ENCODE assay signal across 11 cellular contexts in genomic region chr19:48500830-48501445, GRCh38. TPM values are rescaled to one million over a fixed set of nuclear protein-coding genes. Genes with fewer than 3 reads are reported as not detected.
DNase-seq lines count a peak whose midpoint lies in the region; ATAC-seq lines count a peak whose summit lies in the region.
"Had no signal": no experiment of that assay in that cellular context is flagged by ENCODE, and none has a peak within 500 bp of the region (broad histone marks: within the 10 kb centered on the region; RNA-seq: fewer than 3 reads in every experiment).

No MANE protein-coding gene starts in this region.

- H3K4me1 Mint-ChIP-seq in activated CD8-positive, alpha-beta memory T cell treated with anti-CD3 and anti-CD28 coated beads, Interleukin-2, amount 10 ng/mL, durations not matched to agents 7 days and 5 days, result peaks cover 9% of the 10 kb centered on the region
- peaks cover 13% of the 10 kb centered on the region for H3K4me1 Mint-ChIP-seq in activated CD4-positive, alpha-beta memory T cell treated with anti-CD3 and anti-CD28 coated beads for 36 hours (ENCODE audit: low read depth)
- H3K4me1 Mint-ChIP-seq in stimulated activated naive CD8-positive, alpha-beta T cell treated with anti-CD3 and anti-CD28 coated beads, Interleukin-15, amount 100 ng/mL, for 72 hours, result peaks cover 31% of the 10 kb centered on the region

- intact Hi-C loops in activated CD4-positive, alpha-beta memory T cell treated with anti-CD3 and anti-CD28 coated beads for 36 hours (cut with micrococcal nuclease), result no loop called here

- H3K27ac Mint-ChIP-seq in activated CD8-positive, alpha-beta memory T cell treated with anti-CD3 and anti-CD28 coated beads, Interleukin-2, amount 10 ng/mL, durations not matched to agents 7 days and 5 days, result no peak overlapping the region
- no peak overlapping the region for H3K27ac Mint-ChIP-seq in activated CD4-positive, alpha-beta memory T cell treated with anti-CD3 and anti-CD28 coated beads for 36 hours
- H3K27ac Mint-ChIP-seq in stimulated activated naive CD8-positive, alpha-beta T cell treated with anti-CD3 and anti-CD28 coated beads, Interleukin-15, amount 100 ng/mL, for 72 hours, result no peak overlapping the region

- peak overlapping the region; percentile 49 for H3K4me3 Mint-ChIP-seq in activated CD8-positive, alpha-beta memory T cell treated with anti-CD3 and anti-CD28 coated beads, Interleukin-2, amount 10 ng/mL, durations not matched to agents 7 days and 5 days
- peak overlapping the region; percentile 62 for H3K4me3 Mint-ChIP-seq in activated CD4-positive, alpha-beta memory T cell treated with anti-CD3 and anti-CD28 coated beads for 36 hours
- peak overlapping the region; percentile 70 to 83 for H3K4me3 Mint-ChIP-seq in stimulated activated naive CD8-positive, alpha-beta T cell treated with anti-CD3 and anti-CD28 coated beads, Interleukin-15, amount 100 ng/mL, for 72 hours

- no peaks in the 10 kb centered on the region for H3K9me3 Mint-ChIP-seq in activated CD8-positive, alpha-beta memory T cell treated with anti-CD3 and anti-CD28 coated beads, Interleukin-2, amount 10 ng/mL, durations not matched to agents 7 days and 5 days (ENCODE audit: low read depth)
- H3K9me3 Mint-ChIP-seq in activated CD4-positive, alpha-beta memory T cell treated with anti-CD3 and anti-CD28 coated beads for 36 hours, result no peaks in the 10 kb centered on the region
- no peaks in the 10 kb centered on the region for H3K9me3 Mint-ChIP-seq in stimulated activated naive CD8-positive, alpha-beta T cell treated with anti-CD3 and anti-CD28 coated beads, Interleukin-15, amount 100 ng/mL, for 72 hours

- ATAC-seq in activated CD8-positive, alpha-beta memory T cell treated with anti-CD3 and anti-CD28 coated beads, Interleukin-2, amount 10 ng/mL, durations not matched to agents 7 days and 5 days, result no peak
- ATAC-seq in stimulated activated naive CD8-positive, alpha-beta T cell treated with anti-CD3 and anti-CD28 coated beads, Interleukin-15, amount 100 ng/mL, for 72 hours, result no peak
- no peak for ATAC-seq in HG03520 (IDR thresholded peaks at IDR 0.05; ENCODE audit: unreplicated experiment)

- peaks cover 10% of the 10 kb centered on the region for H3K27me3 Mint-ChIP-seq in activated CD8-positive, alpha-beta memory T cell treated with anti-CD3 and anti-CD28 coated beads, Interleukin-2, amount 10 ng/mL, durations not matched to agents 7 days and 5 days
- H3K27me3 Mint-ChIP-seq in activated CD4-positive, alpha-beta memory T cell treated with anti-CD3 and anti-CD28 coated beads for 36 hours, result peaks cover 19% of the 10 kb centered on the region
- H3K27me3 Mint-ChIP-seq in stimulated activated naive CD8-positive, alpha-beta T cell treated with anti-CD3 and anti-CD28 coated beads, Interleukin-15, amount 100 ng/mL, for 72 hours, result peaks cover under 1% of the 10 kb centered on the region

- no peaks in the 10 kb centered on the region for H3K36me3 Mint-ChIP-seq in activated CD8-positive, alpha-beta memory T cell treated with anti-CD3 and anti-CD28 coated beads, Interleukin-2, amount 10 ng/mL, durations not matched to agents 7 days and 5 days
- no peaks in the 10 kb centered on the region for H3K36me3 Mint-ChIP-seq in activated CD4-positive, alpha-beta memory T cell treated with anti-CD3 and anti-CD28 coated beads for 36 hours

- CTCF ChIA-PET in activated CD8-positive, alpha-beta memory T cell treated with anti-CD3 and anti-CD28 coated beads, Interleukin-2, amount 10 ng/mL, durations not matched to agents 7 days and 5 days (lab: Charles Lee), result interaction anchor here (1.1 to 1.2 kb wide), 3 partner anchors 9 to 88 kb away, joined by 3 to 4 read pairs (median 3); no protein-coding TSS in a partner anchor
- CTCF ChIA-PET in activated CD4-positive, alpha-beta memory T cell treated with anti-CD3 and anti-CD28 coated beads for 36 hours (lab: Charles Lee), result interaction anchor here (0.6 to 1.2 kb wide), 3 partner anchors 11 to 91 kb away, joined by 5 to 6 read pairs (median 5); no protein-coding TSS in a partner anchor

- H3K4me3 ChIP-seq in iPS-20b (ENCODE audit: low read length), result peak overlapping the region; percentile 70
- H3K4me3 ChIP-seq: ascending aorta had no signal

- no peak overlapping the region for H3K27ac ChIP-seq in iPS-20b (ENCODE audit: low read length)
- H3K27ac ChIP-seq: ascending aorta had no signal

- peaks cover 5% of the 10 kb centered on the region; the same call in 1 of the 2 replicates for H3K4me1 ChIP-seq in iPS-20b (ENCODE audit: insufficient read depth, low read length)
- H3K4me1 ChIP-seq: ascending aorta had no signal

- POLR2A ChIA-PET in activated CD4-positive, alpha-beta memory T cell treated with anti-CD3 and anti-CD28 coated beads for 36 hours (lab: Charles Lee), result interaction anchor here (0.6 kb wide), 1 partner anchor 1179 kb away, joined by 3 read pairs; no protein-coding TSS in a partner anchor

- no peaks in the 10 kb centered on the region for H3K9me3 ChIP-seq in iPS-20b (ENCODE audit: insufficient read depth, low read depth, low read length)
- H3K9me3 ChIP-seq: ascending aorta had no signal

- H3K27me3 ChIP-seq in iPS-20b (ENCODE audit: insufficient read depth, low read length), result no peaks in the 10 kb centered on the region

- H3K36me3 ChIP-seq in iPS-20b (ENCODE audit: insufficient read depth, low read depth, low read length), result no peaks in the 10 kb centered on the region
- H3K36me3 ChIP-seq: ascending aorta had no signal

- peak; percentile 38 for DNase-seq in activated CD8-positive, alpha-beta memory T cell treated with anti-CD3 and anti-CD28 coated beads, Interleukin-2, amount 10 ng/mL, durations not matched to agents 7 days and 5 days
- no peak for DNase-seq in activated CD8-positive, alpha-beta memory T cell treated with anti-CD3 and anti-CD28 coated beads, Interleukin-2, amount 50 U/mL, for 48 hours
- no peak for DNase-seq in activated CD4-positive, alpha-beta memory T cell treated with anti-CD3 and anti-CD28 coated beads for 36 hours
- DNase-seq in stimulated activated naive CD8-positive, alpha-beta T cell treated with anti-CD3 and anti-CD28 coated beads, Interleukin-15, amount 100 ng/mL, for 72 hours, result no peak
- DNase-seq in anterior cingulate cortex (lab: John Stamatoyannopoulos, UW), result no peak
- no peak for DNase-seq in foreskin melanocyte
- DNase-seq: NCI-H510A treated with DMSO at 0.1 percent for 48 hours had no signal

- H3K9ac ChIP-seq in iPS-20b (ENCODE audit: low read depth, low read length), result peak overlapping the region; percentile 57; the same call in 1 of the 2 replicates

RNA-seq across cellular contexts. Expression of gene LMTK3, which starts 10.7 kb away (rescaled TPM):
- 1 to 10 TPM; 3.5 to 5.3 TPM for total RNA-seq in activated CD8-positive, alpha-beta memory T cell treated with anti-CD3 and anti-CD28 coated beads, Interleukin-2, amount 10 ng/mL, durations not matched to agents 7 days and 5 days
- total RNA-seq in activated CD4-positive, alpha-beta memory T cell treated with anti-CD3 and anti-CD28 coated beads for 36 hours, result 1 to 10 TPM; 3.6 to 3.8 TPM

RNA-seq across cellular contexts. Expression of gene CYTH2, which starts 31.8 kb away (rescaled TPM):
- 10 to 100 TPM; 42.5 to 47.8 TPM for total RNA-seq in activated CD8-positive, alpha-beta memory T cell treated with anti-CD3 and anti-CD28 coated beads, Interleukin-2, amount 10 ng/mL, durations not matched to agents 7 days and 5 days
- 10 to 100 TPM; 31.5 to 33.6 TPM for total RNA-seq in activated CD4-positive, alpha-beta memory T cell treated with anti-CD3 and anti-CD28 coated beads for 36 hours

RNA-seq across cellular contexts. Expression of gene KCNJ14, which starts 45.6 kb away (rescaled TPM):
- 1 to 10 TPM in 1 of 2 experiments, under 1 TPM in 1; 0.85 to 1.5 TPM for total RNA-seq in activated CD8-positive, alpha-beta memory T cell treated with anti-CD3 and anti-CD28 coated beads, Interleukin-2, amount 10 ng/mL, durations not matched to agents 7 days and 5 days
- 1 to 10 TPM; 1.2 TPM for total RNA-seq in activated CD4-positive, alpha-beta memory T cell treated with anti-CD3 and anti-CD28 coated beads for 36 hours

RNA-seq across cellular contexts. Expression of gene SULT2B1, which starts 51.0 kb away (rescaled TPM):
- total RNA-seq in activated CD8-positive, alpha-beta memory T cell treated with anti-CD3 and anti-CD28 coated beads, Interleukin-2, amount 10 ng/mL, durations not matched to agents 7 days and 5 days, result not detected
- not detected for total RNA-seq in activated CD4-positive, alpha-beta memory T cell treated with anti-CD3 and anti-CD28 coated beads for 36 hours
- total RNA-seq: ascending aorta, pulmonary artery endothelial cell had no signal

RNA-seq across cellular contexts. Expression of gene GRWD1, which starts 55.2 kb away (rescaled TPM):
- total RNA-seq in activated CD8-positive, alpha-beta memory T cell treated with anti-CD3 and anti-CD28 coated beads, Interleukin-2, amount 10 ng/mL, durations not matched to agents 7 days and 5 days, result 10 to 100 TPM; 37.9 to 58.7 TPM
- total RNA-seq in activated CD4-positive, alpha-beta memory T cell treated with anti-CD3 and anti-CD28 coated beads for 36 hours, result 10 to 100 TPM; 38.8 to 45.3 TPM
